27 cellular contexts compared by ENCODE assay signal in the genomic region with DNA sequence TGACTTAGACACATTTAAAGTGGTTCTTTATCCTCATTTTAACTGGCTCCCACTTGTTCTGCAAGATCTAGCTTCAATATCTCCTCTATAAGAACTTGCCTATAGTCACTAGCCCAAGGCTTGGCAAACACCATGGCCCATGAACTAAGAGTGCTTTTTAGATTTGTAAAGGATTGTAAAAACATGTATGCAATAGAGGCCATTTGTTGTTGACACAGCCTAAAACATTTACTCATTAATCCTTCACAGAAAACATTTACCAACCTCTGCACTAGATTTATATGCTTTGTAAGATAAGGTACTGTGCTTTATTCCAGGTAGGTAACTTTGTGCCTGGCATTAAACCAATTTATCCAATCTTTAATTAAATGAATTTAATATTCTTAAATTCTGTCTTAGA. TPM values are rescaled to one million over a fixed set of nuclear protein-coding genes. Genes with fewer than 3 reads are reported as not detected.
DNase-seq lines count a peak whose midpoint lies in the region; ATAC-seq, FAIRE-seq and TF ChIP-seq lines count a peak whose summit lies in the region.
"Had no signal": no experiment of that assay in that cellular context is flagged by ENCODE, and none has a peak within 500 bp of the region (broad histone marks: within the 10 kb centered on the region; RNA-seq: fewer than 3 reads in every experiment).

No MANE protein-coding gene starts in this region.

- no peak overlapping the region for H2AFZ ChIP-seq in HepG2 (ENCODE audit: low read length)

- no peak for TF ChIP-seq POLR2A in HepG2 (IDR thresholded peaks at IDR 0.05; ENCODE audit: insufficient read depth in 1 of 2, low read depth in 2 of 2, low read length in 2 of 2)
- TF ChIP-seq POLR2A in esophagus squamous epithelium (IDR thresholded peaks at IDR 0.05), result no peak

- TF ChIP-seq EP300 in HepG2 (IDR thresholded peaks at IDR 0.05; ENCODE audit: low read depth in 2 of 2, low read length in 2 of 2) (no peak), HepG2 (CRISPR knock-in tag; IDR thresholded peaks at IDR 0.05; ENCODE audit: borderline replicate concordance) (no peak)

- in situ Hi-C loops in HepG2 (cut with HindIII; ENCODE audit: extremely low pct_ligation_motif_present, low pct_unique_long_range_greater_than_20kb), result no loop called here

- TF ChIP-seq CTCF in liver (IDR thresholded peaks at IDR 0.05; ENCODE audit: low read depth, low read length, missing input control) (no peak), HepG2 (CRISPR knock-in tag; IDR thresholded peaks at IDR 0.05) (no peak), esophagus squamous epithelium (IDR thresholded peaks at IDR 0.05) (no peak)

- H3K4me1 ChIP-seq in liver (ENCODE audit: control insufficient read depth in 4 of 4, insufficient read depth in 4 of 4, low read length in 3 of 4) (peaks cover 4 to 30% (median 19%) of the 10 kb centered on the region in 4 donors), HepG2 (ENCODE audit: insufficient read depth, low read length) (peaks cover 20% of the 10 kb centered on the region), esophagus squamous epithelium (peaks cover 0 to 29% (median 5%) of the 10 kb centered on the region in 3 donors)
- H3K4me1 ChIP-seq: SJCRH30 had no signal

- FAIRE-seq in HepG2 (lab: Jason Lieb, UNC) (no peak), frontal cortex (lab: Jason Lieb, UNC) (no peak)
- FAIRE-seq: D721Med, GM19239, H1, HTR-8/SVneo, RCC 7860 had no signal

- H3K79me2 ChIP-seq in HepG2 (ENCODE audit: insufficient read depth, low read length), result no peaks in the 10 kb centered on the region

- H3K4me3 ChIP-seq in liver (ENCODE audit: low read depth in 1 of 3, low read length in 3 of 3), result no peak overlapping the region
- no peak overlapping the region for H3K4me3 ChIP-seq in HepG2 (replicated peaks in 1 of 3; ENCODE audit: insufficient read depth in 1 of 3, low read depth in 2 of 3, low read length in 3 of 3)
- H3K4me3 ChIP-seq in esophagus squamous epithelium, result no peak overlapping the region
- H3K4me3 ChIP-seq: SJCRH30 had no signal

- CTCF ChIA-PET in HepG2 (lab: Yijun Ruan, JAX; ENCODE audit: low intra/inter-chr PET ratio, low total read pairs), result no interaction called here

- peak overlapping the region; percentile 42 to 46 for H3K27ac ChIP-seq in liver (ENCODE audit: low read depth in 1 of 2, low read length in 2 of 2)
- no peak overlapping the region for H3K27ac ChIP-seq in HepG2 (ENCODE audit: extremely low read length, insufficient read depth, low read length)
- H3K27ac ChIP-seq in esophagus squamous epithelium, result no peak overlapping the region
- H3K27ac ChIP-seq: C4-2B, KMS-11, SJCRH30 had no signal

- POLR2A ChIA-PET in HepG2 (lab: Yijun Ruan, JAX), result interaction anchor here (1.2 kb wide), 1 partner anchor 10 kb away, joined by 3 read pairs; a partner anchor contains a TSS

- no TSS peak for BruUV-seq in HepG2 (replicated peaks; lab: Mats Ljungman, UMichigan)

- H4K20me1 ChIP-seq in HepG2 (ENCODE audit: insufficient read depth, low read length), result no peaks in the 10 kb centered on the region

- H3K36me3 ChIP-seq in liver (ENCODE audit: control insufficient read depth in 4 of 4, insufficient read depth in 3 of 4, low read depth in 1 of 4, low read length in 3 of 4), result peaks cover 0 to 14% (median 10%) of the 10 kb centered on the region in 4 donors
- H3K36me3 ChIP-seq in HepG2 (replicated peaks in 1 of 2; ENCODE audit: control insufficient read depth in 1 of 2, insufficient read depth in 2 of 2, low read length in 2 of 2), result peaks cover 0 to 17% of the 10 kb centered on the region in 2 experiments; a peak in 2 of 5 replicates
- H3K36me3 ChIP-seq in esophagus squamous epithelium, result peaks cover 0 to 35% (median 0%) of the 10 kb centered on the region in 3 donors

- no peak overlapping the region for H3K4me2 ChIP-seq in HepG2 (ENCODE audit: low read depth, low read length)
- H3K4me2 ChIP-seq: KMS-11 had no signal

- H3K27me3 ChIP-seq in liver (ENCODE audit: control insufficient read depth in 4 of 4, insufficient read depth in 4 of 4, low read length in 3 of 4) (no peaks in the 10 kb centered on the region), HepG2 (ENCODE audit: control insufficient read depth in 1 of 2, insufficient read depth in 2 of 2, low read length in 2 of 2) (no peaks in the 10 kb centered on the region), esophagus squamous epithelium (no peaks in the 10 kb centered on the region)
- H3K27me3 ChIP-seq: SJCRH30 had no signal

- intact Hi-C loops in HepG2 (cut with micrococcal nuclease; ENCODE audit: unreplicated experiment) (no loop called here), esophagus squamous epithelium (cut with DNase I) (no loop called here)

- no peaks in the 10 kb centered on the region for H3K9me3 ChIP-seq in liver (ENCODE audit: control insufficient read depth in 4 of 4, low read length in 3 of 4)
- H3K9me3 ChIP-seq in HepG2 (ENCODE audit: low read length), result no peaks in the 10 kb centered on the region
- H3K9me3 ChIP-seq in esophagus squamous epithelium, result no peaks in the 10 kb centered on the region
- H3K9me3 ChIP-seq: SJCRH30 had no signal

- H3K9ac ChIP-seq in liver (ENCODE audit: low read depth in 1 of 2, low read length in 2 of 2) (no peak overlapping the region), HepG2 (ENCODE audit: insufficient read depth, low read depth, low read length) (no peak overlapping the region)
- H3K9ac ChIP-seq: KMS-11 had no signal

- ATAC-seq in HepG2 (no peak), left lobe of liver (peak; percentile 62)
- ATAC-seq: HCT116 had no signal

- no peak for TF ChIP-seq RAD21 in liver (IDR thresholded peaks at IDR 0.05)
- no peak for TF ChIP-seq RAD21 in HepG2 (CRISPR knock-in tag; IDR thresholded peaks at IDR 0.05)

- no peak for DNase-seq in HepG2 (ENCODE audit: low spot score)
- DNase-seq in left lobe of liver (ENCODE audit: low spot score), result no peak
- peak; percentile 25 for DNase-seq in renal cortical epithelial cell (ENCODE audit: low read depth)
- no peak for DNase-seq in DMS79 treated with DMSO at 0.1 percent for 48 hours (lab: John Stamatoyannopoulos, UW)
- DNase-seq in esophagus squamous epithelium (lab: John Stamatoyannopoulos, UW), result no peak
- no peak for DNase-seq in frontal cortex (ENCODE audit: low spot score in 2 of 2)
- DNase-seq: CD8-positive, alpha-beta memory T cell; DMS53; EL; GF-D8; IMR-90; MV-4-11; NCI-H1105 treated with DMSO at 0.1 percent for 48 hours; NCI-H187; NCI-H446; SJCRH30 had no signal

RNA-seq across cellular contexts. Expression of a gene that starts 5.5 kb away (rescaled TPM):
- total RNA-seq in liver (1 to 10 TPM; 2.7 to 4.9 TPM), HepG2 (2016; rRNA removed; fragmentation: Illumina TruSeq; extraction: Trizol) (3.8 and 5.6 TPM in 2 replicates), left lobe of liver (2.9 TPM), renal cortical epithelial cell (6.2 and 12.3 TPM in 2 replicates), esophagus squamous epithelium (1 to 10 TPM; 1.4 to 5.0 (median 4.0) TPM), frontal cortex (13.9 TPM)
- polyA plus RNA-seq in liver (1 to 10 TPM; 1.9 to 4.8 TPM), HepG2 (2011; rRNA removed) (1.1 and 1.3 TPM in 2 replicates)
- total RNA-seq in HepG2 (2016; cell fraction: cytosol; rRNA removed; fragmentation: Illumina TruSeq; extraction: Trizol; ENCODE audit: low read depth), result 1.1 and 1.3 TPM in 2 replicates
- total RNA-seq in HepG2 (2016; cell fraction: insoluble cytoplasmic fraction; rRNA removed; fragmentation: Illumina TruSeq; extraction: Trizol), result 3.8 and 5.5 TPM in 2 replicates
- 2.0 and 2.2 TPM in 2 replicates for total RNA-seq in HepG2 (2016; cell fraction: membrane; rRNA removed; fragmentation: Illumina TruSeq; extraction: Trizol)
- total RNA-seq in HepG2 (2016; cell fraction: nucleus; rRNA removed; fragmentation: Illumina TruSeq; extraction: Trizol), result 2.1 and 2.5 TPM in 2 replicates
- polyA plus RNA-seq in HepG2 (2011; cell fraction: cytosol; rRNA removed), result 0.62 and 0.85 TPM in 2 replicates
- polyA plus RNA-seq in HepG2 (2011; cell fraction: nucleus; rRNA removed), result 0.47 and 0.52 TPM in 2 replicates
- polyA plus RNA-seq in HepG2 (2012), result 1.3 and 1.4 TPM in 2 replicates
- 0.41 and 0.57 TPM in 2 replicates for polyA plus RNA-seq in HepG2 (2016; cell fraction: cytosol; fragmentation: Illumina TruSeq; extraction: Trizol; ENCODE audit: low read depth)
- 4.5 and 6.0 TPM in 2 replicates for polyA plus RNA-seq in HepG2 (2016; cell fraction: insoluble cytoplasmic fraction; fragmentation: Illumina TruSeq; extraction: Trizol; ENCODE audit: low read depth)
- polyA plus RNA-seq in HepG2 (2016; cell fraction: membrane; fragmentation: Illumina TruSeq; extraction: Trizol; ENCODE audit: low read depth), result 0.76 and 0.81 TPM in 2 replicates
- 2.4 and 2.9 TPM in 2 replicates for polyA plus RNA-seq in HepG2 (2016; cell fraction: nucleus; fragmentation: Illumina TruSeq; extraction: Trizol; ENCODE audit: insufficient read depth, low read depth)
- polyA minus RNA-seq in HepG2 (2011; rRNA and poly(A)+ RNA removed; ENCODE audit: low replicate concordance), result 0.50 TPM in 1 of 2 replicates, not detected in the other
- polyA minus RNA-seq in HepG2 (2011; cell fraction: cytosol; rRNA and poly(A)+ RNA removed), result 0.44 TPM in 1 of 2 replicates, not detected in the other
- 0.90 and 1.5 TPM in 2 replicates for polyA minus RNA-seq in HepG2 (2011; cell fraction: nucleus; rRNA and poly(A)+ RNA removed)

RNA-seq across cellular contexts. Expression of a gene that starts 10.0 kb away (rescaled TPM):
- total RNA-seq in liver, result 10 to 100 TPM; 15.5 to 22.2 TPM
- polyA plus RNA-seq in liver, result 10 to 100 TPM; 16.3 to 17.9 TPM
- 18.2 and 22.9 TPM in 2 replicates for total RNA-seq in HepG2 (2016; rRNA removed; fragmentation: Illumina TruSeq; extraction: Trizol)
- 5.5 and 5.9 TPM in 2 replicates for total RNA-seq in HepG2 (2016; cell fraction: cytosol; rRNA removed; fragmentation: Illumina TruSeq; extraction: Trizol; ENCODE audit: low read depth)
- 16.9 and 22.4 TPM in 2 replicates for total RNA-seq in HepG2 (2016; cell fraction: insoluble cytoplasmic fraction; rRNA removed; fragmentation: Illumina TruSeq; extraction: Trizol)
- total RNA-seq in HepG2 (2016; cell fraction: membrane; rRNA removed; fragmentation: Illumina TruSeq; extraction: Trizol), result 9.5 and 12.0 TPM in 2 replicates
- total RNA-seq in HepG2 (2016; cell fraction: nucleus; rRNA removed; fragmentation: Illumina TruSeq; extraction: Trizol), result 9.6 and 10.8 TPM in 2 replicates
- polyA plus RNA-seq in HepG2 (2011; rRNA removed), result 4.7 and 6.0 TPM in 2 replicates
- polyA plus RNA-seq in HepG2 (2011; cell fraction: cytosol; rRNA removed), result 4.2 and 6.7 TPM in 2 replicates
- 1.8 and 2.4 TPM in 2 replicates for polyA plus RNA-seq in HepG2 (2011; cell fraction: nucleus; rRNA removed)
- polyA plus RNA-seq in HepG2 (2012), result 13.1 and 13.6 TPM in 2 replicates
- polyA plus RNA-seq in HepG2 (2016; cell fraction: cytosol; fragmentation: Illumina TruSeq; extraction: Trizol; ENCODE audit: low read depth), result 4.8 and 5.5 TPM in 2 replicates
- 21.1 and 26.9 TPM in 2 replicates for polyA plus RNA-seq in HepG2 (2016; cell fraction: insoluble cytoplasmic fraction; fragmentation: Illumina TruSeq; extraction: Trizol; ENCODE audit: low read depth)
- polyA plus RNA-seq in HepG2 (2016; cell fraction: membrane; fragmentation: Illumina TruSeq; extraction: Trizol; ENCODE audit: low read depth), result 6.2 and 11.5 TPM in 2 replicates
- 15.5 and 21.5 TPM in 2 replicates for polyA plus RNA-seq in HepG2 (2016; cell fraction: nucleus; fragmentation: Illumina TruSeq; extraction: Trizol; ENCODE audit: insufficient read depth, low read depth)
- polyA minus RNA-seq in HepG2 (2011; rRNA and poly(A)+ RNA removed; ENCODE audit: low replicate concordance), result 4.6 and 6.9 TPM in 2 replicates
- 8.4 and 9.7 TPM in 2 replicates for polyA minus RNA-seq in HepG2 (2011; cell fraction: cytosol; rRNA and poly(A)+ RNA removed)
- 4.8 and 6.1 TPM in 2 replicates for polyA minus RNA-seq in HepG2 (2011; cell fraction: nucleus; rRNA and poly(A)+ RNA removed)
- 19.1 TPM for total RNA-seq in left lobe of liver
- 15.8 and 23.4 TPM in 2 replicates for total RNA-seq in renal cortical epithelial cell
- total RNA-seq in esophagus squamous epithelium, result 10 to 100 TPM in 2 of 4 donors, 1 to 10 TPM in 2; 9.2 to 11.9 (median 10.7) TPM
- total RNA-seq in frontal cortex, result 14.3 TPM

RNA-seq across cellular contexts. Expression of a gene that starts 11.3 kb away (rescaled TPM):
- under 1 TPM; 0.33 to 0.79 TPM for total RNA-seq in liver
- polyA plus RNA-seq in liver, result under 1 TPM; 0.07 to 0.28 TPM
- 0.11 and 0.29 TPM in 2 replicates for total RNA-seq in HepG2 (2016; rRNA removed; fragmentation: Illumina TruSeq; extraction: Trizol)
- 0.71 TPM in 2 replicates for total RNA-seq in HepG2 (2016; cell fraction: cytosol; rRNA removed; fragmentation: Illumina TruSeq; extraction: Trizol; ENCODE audit: low read depth)
- 0.24 TPM in 1 of 2 replicates, not detected in the other for total RNA-seq in HepG2 (2016; cell fraction: insoluble cytoplasmic fraction; rRNA removed; fragmentation: Illumina TruSeq; extraction: Trizol)
- total RNA-seq in HepG2 (2016; cell fraction: membrane; rRNA removed; fragmentation: Illumina TruSeq; extraction: Trizol), result 0.37 and 0.38 TPM in 2 replicates
- not detected in 2 replicates for total RNA-seq in HepG2 (2016; cell fraction: nucleus; rRNA removed; fragmentation: Illumina TruSeq; extraction: Trizol)
- polyA plus RNA-seq in HepG2 (2011; rRNA removed), result 0.13 and 0.17 TPM in 2 replicates
- 0.09 and 0.12 TPM in 2 replicates for polyA plus RNA-seq in HepG2 (2011; cell fraction: cytosol; rRNA removed)
- 0.14 and 0.24 TPM in 2 replicates for polyA plus RNA-seq in HepG2 (2011; cell fraction: nucleus; rRNA removed)
- polyA plus RNA-seq in HepG2 (2012), result 0.17 and 0.40 TPM in 2 replicates
- 0.60 and 0.75 TPM in 2 replicates for polyA plus RNA-seq in HepG2 (2016; cell fraction: cytosol; fragmentation: Illumina TruSeq; extraction: Trizol; ENCODE audit: low read depth)
- 0.40 and 0.72 TPM in 2 replicates for polyA plus RNA-seq in HepG2 (2016; cell fraction: insoluble cytoplasmic fraction; fragmentation: Illumina TruSeq; extraction: Trizol; ENCODE audit: low read depth)
- polyA plus RNA-seq in HepG2 (2016; cell fraction: membrane; fragmentation: Illumina TruSeq; extraction: Trizol; ENCODE audit: low read depth), result 0.23 and 0.99 TPM in 2 replicates
- polyA plus RNA-seq in HepG2 (2016; cell fraction: nucleus; fragmentation: Illumina TruSeq; extraction: Trizol; ENCODE audit: insufficient read depth, low read depth), result 0.93 TPM in 1 of 2 replicates, not detected in the other
- 0.04 TPM in 1 of 2 replicates, not detected in the other for polyA minus RNA-seq in HepG2 (2011; rRNA and poly(A)+ RNA removed; ENCODE audit: low replicate concordance)
- polyA minus RNA-seq in HepG2 (2011; cell fraction: cytosol; rRNA and poly(A)+ RNA removed), result not detected in 2 replicates
- polyA minus RNA-seq in HepG2 (2011; cell fraction: nucleus; rRNA and poly(A)+ RNA removed), result 0.13 and 0.50 TPM in 2 replicates
- total RNA-seq in left lobe of liver, result 0.15 TPM
- 0.10 TPM in 1 of 2 replicates, not detected in the other for total RNA-seq in renal cortical epithelial cell
- total RNA-seq in esophagus squamous epithelium, result under 1 TPM in 1 of 4 donors, not detected in 3; 0.38 TPM
- 18.8 TPM for total RNA-seq in frontal cortex
- total RNA-seq: A172 had no signal
- polyA plus RNA-seq: CD8-positive, alpha-beta memory T cell; IMR-90 had no signal

RNA-seq across cellular contexts. Expression of a gene that starts 52.9 kb away (rescaled TPM):
- total RNA-seq in liver, result not detected
- not detected for polyA plus RNA-seq in liver
- total RNA-seq in HepG2 (2016; rRNA removed; fragmentation: Illumina TruSeq; extraction: Trizol), result not detected in 2 replicates
- total RNA-seq in HepG2 (2016; cell fraction: cytosol; rRNA removed; fragmentation: Illumina TruSeq; extraction: Trizol; ENCODE audit: low read depth), result not detected in 2 replicates
- total RNA-seq in HepG2 (2016; cell fraction: insoluble cytoplasmic fraction; rRNA removed; fragmentation: Illumina TruSeq; extraction: Trizol), result 0.04 TPM in 1 of 2 replicates, not detected in the other
- total RNA-seq in HepG2 (2016; cell fraction: membrane; rRNA removed; fragmentation: Illumina TruSeq; extraction: Trizol), result not detected in 2 replicates
- not detected in 2 replicates for total RNA-seq in HepG2 (2016; cell fraction: nucleus; rRNA removed; fragmentation: Illumina TruSeq; extraction: Trizol)
- polyA plus RNA-seq in HepG2 (2011; rRNA removed), result 0.13 and 0.21 TPM in 2 replicates
- polyA plus RNA-seq in HepG2 (2011; cell fraction: cytosol; rRNA removed), result 0.04 and 0.05 TPM in 2 replicates
- 0.16 and 0.27 TPM in 2 replicates for polyA plus RNA-seq in HepG2 (2011; cell fraction: nucleus; rRNA removed)
- polyA plus RNA-seq in HepG2 (2012), result 0.07 TPM in 1 of 2 replicates, not detected in the other
- polyA plus RNA-seq in HepG2 (2016; cell fraction: cytosol; fragmentation: Illumina TruSeq; extraction: Trizol; ENCODE audit: low read depth), result not detected in 2 replicates
- not detected in 2 replicates for polyA plus RNA-seq in HepG2 (2016; cell fraction: insoluble cytoplasmic fraction; fragmentation: Illumina TruSeq; extraction: Trizol; ENCODE audit: low read depth)
- polyA plus RNA-seq in HepG2 (2016; cell fraction: membrane; fragmentation: Illumina TruSeq; extraction: Trizol; ENCODE audit: low read depth), result not detected in 2 replicates
- polyA plus RNA-seq in HepG2 (2016; cell fraction: nucleus; fragmentation: Illumina TruSeq; extraction: Trizol; ENCODE audit: insufficient read depth, low read depth), result not detected in 2 replicates
- polyA minus RNA-seq in HepG2 (2011; rRNA and poly(A)+ RNA removed; ENCODE audit: low replicate concordance), result 0.04 TPM in 1 of 2 replicates, not detected in the other
- polyA minus RNA-seq in HepG2 (2011; cell fraction: cytosol; rRNA and poly(A)+ RNA removed), result not detected in 2 replicates
- 0.13 TPM in 1 of 2 replicates, not detected in the other for polyA minus RNA-seq in HepG2 (2011; cell fraction: nucleus; rRNA and poly(A)+ RNA removed)
- not detected for total RNA-seq in left lobe of liver
- total RNA-seq in renal cortical epithelial cell, result not detected in 2 replicates
- under 1 TPM in 3 of 4 donors, not detected in 1; under 0.01 to 0.27 (median 0.09) TPM for total RNA-seq in esophagus squamous epithelium
- total RNA-seq in frontal cortex, result not detected
- total RNA-seq: A172; CD8-positive, alpha-beta memory T cell; H1; OCI-LY7 had no signal
- polyA plus RNA-seq: CD8-positive, alpha-beta memory T cell; H1; IMR-90 had no signal

RNA-seq across cellular contexts. Expression of a gene that starts 59.9 kb away (rescaled TPM):
- total RNA-seq in liver (not detected), HepG2 (2016; rRNA removed; fragmentation: Illumina TruSeq; extraction: Trizol) (not detected in 2 replicates), left lobe of liver (not detected), renal cortical epithelial cell (not detected in 2 replicates), esophagus squamous epithelium (not detected), frontal cortex (not detected)
- polyA plus RNA-seq in liver (not detected), HepG2 (2011; rRNA removed) (not detected in 2 replicates)
- total RNA-seq in HepG2 (2016; cell fraction: cytosol; rRNA removed; fragmentation: Illumina TruSeq; extraction: Trizol; ENCODE audit: low read depth), result not detected in 2 replicates
- not detected in 2 replicates for total RNA-seq in HepG2 (2016; cell fraction: insoluble cytoplasmic fraction; rRNA removed; fragmentation: Illumina TruSeq; extraction: Trizol)
- total RNA-seq in HepG2 (2016; cell fraction: membrane; rRNA removed; fragmentation: Illumina TruSeq; extraction: Trizol), result not detected in 2 replicates
- total RNA-seq in HepG2 (2016; cell fraction: nucleus; rRNA removed; fragmentation: Illumina TruSeq; extraction: Trizol), result not detected in 2 replicates
- polyA plus RNA-seq in HepG2 (2011; cell fraction: cytosol; rRNA removed), result not detected in 2 replicates
- not detected in 2 replicates for polyA plus RNA-seq in HepG2 (2011; cell fraction: nucleus; rRNA removed)
- not detected in 2 replicates for polyA plus RNA-seq in HepG2 (2012)
- not detected in 2 replicates for polyA plus RNA-seq in HepG2 (2016; cell fraction: cytosol; fragmentation: Illumina TruSeq; extraction: Trizol; ENCODE audit: low read depth)
- not detected in 2 replicates for polyA plus RNA-seq in HepG2 (2016; cell fraction: insoluble cytoplasmic fraction; fragmentation: Illumina TruSeq; extraction: Trizol; ENCODE audit: low read depth)
- polyA plus RNA-seq in HepG2 (2016; cell fraction: membrane; fragmentation: Illumina TruSeq; extraction: Trizol; ENCODE audit: low read depth), result not detected in 2 replicates
- polyA plus RNA-seq in HepG2 (2016; cell fraction: nucleus; fragmentation: Illumina TruSeq; extraction: Trizol; ENCODE audit: insufficient read depth, low read depth), result not detected in 2 replicates
- not detected in 2 replicates for polyA minus RNA-seq in HepG2 (2011; rRNA and poly(A)+ RNA removed; ENCODE audit: low replicate concordance)
- not detected in 2 replicates for polyA minus RNA-seq in HepG2 (2011; cell fraction: cytosol; rRNA and poly(A)+ RNA removed)
- polyA minus RNA-seq in HepG2 (2011; cell fraction: nucleus; rRNA and poly(A)+ RNA removed), result not detected in 2 replicates
- total RNA-seq: A172; CD8-positive, alpha-beta memory T cell; H1; IMR-90; OCI-LY7; SJCRH30 had no signal
- polyA plus RNA-seq: CD8-positive, alpha-beta memory T cell; H1; IMR-90 had no signal

Comparison
In these comparisons a context has a peak if more than half of its experiments do, and no peak if none do; other contexts are left out.
1. H3K27ac ChIP-seq: peak in liver (2 of 2); none in HepG2 (single experiment) and esophagus squamous epithelium (0 of 4).
2. RNA of a gene that starts 11.3 kb away (total RNA-seq): 18.8 TPM in frontal cortex (single experiment); 0.33 to 0.79 TPM in liver, 0.11 to 0.71 TPM in HepG2, 0.15 TPM in left lobe of liver (single experiment), 0.10 TPM in renal cortical epithelial cell and 0.38 TPM in esophagus squamous epithelium; every median in the first group is over 10 times any median in the second.